In genomic region chr20:42024653-42025052, GRCh38 we compare ENCODE assay signal across 18 cellular contexts.
DNase-seq lines count a peak whose midpoint lies in the region; ATAC-seq, FAIRE-seq and TF ChIP-seq lines count a peak whose summit lies in the region.
"Had no signal": no experiment of that assay in that cellular context is flagged by ENCODE, and none has a peak within 500 bp of the region (broad histone marks: within the 10 kb centered on the region; RNA-seq: fewer than 3 reads in every experiment).

No MANE protein-coding gene starts in this region.

- TF ChIP-seq RAD21 in HepG2 (CRISPR knock-in tag; IDR thresholded peaks at IDR 0.05), result no peak

- WGBS in HepG2 (ENCODE audit: low lambda C conversion rate), result under 1% methylated on average over 5 of the region's 5 CpGs
- 17% methylated on average over 5 of the region's 5 CpGs for WGBS in right lobe of liver (ENCODE audit: insufficient coverage, low coverage, low lambda C conversion rate, missing lambda C conversion rate)

- dilution Hi-C loops in endothelial cell of umbilical vein (cut with MboI; ENCODE audit: extremely low pct_ligation_motif_present, low sequenced_read_pairs), result no loop called here

- no peak for TF ChIP-seq EP300 in HepG2 (IDR thresholded peaks at IDR 0.05; ENCODE audit: low read depth in 2 of 2, low read length in 2 of 2)
- no peak for TF ChIP-seq EP300 in HepG2 (CRISPR knock-in tag; IDR thresholded peaks at IDR 0.05; ENCODE audit: borderline replicate concordance)

- no peaks in the 10 kb centered on the region for H3K9me1 ChIP-seq in endothelial cell of umbilical vein (replicated peaks; ENCODE audit: control insufficient read depth, extremely low read depth, insufficient read depth, low read length)

- H4K20me1 ChIP-seq in HepG2 (ENCODE audit: insufficient read depth, low read length) (no peaks in the 10 kb centered on the region), endothelial cell of umbilical vein (replicated peaks; ENCODE audit: control insufficient read depth, extremely low read depth, insufficient read depth, low read length) (no peaks in the 10 kb centered on the region)

- ATAC-seq in HepG2 (no peak), right lobe of liver (no peak)
- ATAC-seq: T-helper 17 cell had no signal

- H3K27ac ChIP-seq in HepG2 (ENCODE audit: extremely low read length, insufficient read depth, low read length) (no peak overlapping the region), right lobe of liver (no peak overlapping the region), endothelial cell of umbilical vein (ENCODE audit: insufficient read depth, low read depth, low read length) (no peak overlapping the region)
- H3K27ac ChIP-seq: tibial nerve had no signal

- no peaks in the 10 kb centered on the region for H3K4me1 ChIP-seq in HepG2 (ENCODE audit: insufficient read depth, low read length)
- H3K4me1 ChIP-seq in right lobe of liver, result no peaks in the 10 kb centered on the region
- no peaks in the 10 kb centered on the region for H3K4me1 ChIP-seq in endothelial cell of umbilical vein (ENCODE audit: control insufficient read depth, extremely low read depth, insufficient read depth, low read length)
- H3K4me1 ChIP-seq: tibial nerve had no signal

- H3K4me3 ChIP-seq in HepG2 (replicated peaks in 1 of 3; ENCODE audit: insufficient read depth in 1 of 3, low read depth in 2 of 3, low read length in 3 of 3) (no peak overlapping the region), right lobe of liver (no peak overlapping the region), endothelial cell of umbilical vein (replicated peaks in 1 of 3; ENCODE audit: insufficient read depth in 1 of 3, low read depth in 1 of 3, low read length in 3 of 3) (no peak overlapping the region)
- H3K4me3 ChIP-seq: tibial nerve had no signal

- BruUV-seq in HepG2 (replicated peaks; lab: Mats Ljungman, UMichigan) (no TSS peak), endothelial cell of umbilical vein (replicated peaks; lab: Mats Ljungman, UMichigan) (no TSS peak)

- H3K79me2 ChIP-seq in HepG2 (ENCODE audit: insufficient read depth, low read length), result no peaks in the 10 kb centered on the region
- no peaks in the 10 kb centered on the region for H3K79me2 ChIP-seq in endothelial cell of umbilical vein (ENCODE audit: control insufficient read depth, insufficient read depth, low read length)

- H3K36me3 ChIP-seq in HepG2 (replicated peaks in 1 of 2; ENCODE audit: control insufficient read depth in 1 of 2, insufficient read depth in 2 of 2, low read length in 2 of 2) (no peaks in the 10 kb centered on the region), right lobe of liver (no peaks in the 10 kb centered on the region), endothelial cell of umbilical vein (ENCODE audit: control insufficient read depth in 2 of 2, extremely low read depth in 1 of 2, insufficient read depth in 2 of 2, low read length in 2 of 2) (no peaks in the 10 kb centered on the region)
- H3K36me3 ChIP-seq: tibial nerve had no signal

- no peak overlapping the region for H3K4me2 ChIP-seq in HepG2 (ENCODE audit: low read depth, low read length)
- no peak overlapping the region for H3K4me2 ChIP-seq in endothelial cell of umbilical vein (ENCODE audit: insufficient read depth, low read length)

- POLR2A ChIA-PET in HepG2 (lab: Yijun Ruan, JAX) (no interaction called here), endothelial cell of umbilical vein (lab: Charles Lee) (no interaction called here)

- CTCF ChIA-PET in HepG2 (lab: Yijun Ruan, JAX; ENCODE audit: low intra/inter-chr PET ratio, low total read pairs) (no interaction called here), endothelial cell of umbilical vein (lab: Charles Lee) (no interaction called here)

- FAIRE-seq in HepG2 (lab: Jason Lieb, UNC) (peak; percentile 66), endothelial cell of umbilical vein (lab: Jason Lieb, UNC) (no peak)
- FAIRE-seq: H54, RCC 7860 had no signal

- in situ Hi-C loops in HepG2 (cut with HindIII; ENCODE audit: extremely low pct_ligation_motif_present, low pct_unique_long_range_greater_than_20kb), result no loop called here

- H3K27me3 ChIP-seq in HepG2 (ENCODE audit: control insufficient read depth in 1 of 2, insufficient read depth in 2 of 2, low read length in 2 of 2), result no peaks in the 10 kb centered on the region
- H3K27me3 ChIP-seq in right lobe of liver, result no peaks in the 10 kb centered on the region
- H3K27me3 ChIP-seq in endothelial cell of umbilical vein (ENCODE audit: control insufficient read depth in 2 of 2, insufficient read depth in 2 of 2, low read length in 2 of 2), result no peaks in the 10 kb centered on the region
- H3K27me3 ChIP-seq: tibial nerve had no signal

- intact Hi-C loops in HepG2 (cut with micrococcal nuclease; ENCODE audit: unreplicated experiment), result no loop called here
- intact Hi-C loops in right lobe of liver (cut with DNase I), result no loop called here
- intact Hi-C loops in endothelial cell of umbilical vein (cut with micrococcal nuclease), result no loop called here

- H3K9me3 ChIP-seq in HepG2 (ENCODE audit: low read length) (no peaks in the 10 kb centered on the region), right lobe of liver (no peaks in the 10 kb centered on the region), endothelial cell of umbilical vein (replicated peaks; ENCODE audit: control insufficient read depth, insufficient read depth, low read length) (no peaks in the 10 kb centered on the region)

- TF ChIP-seq POLR2A in HepG2 (IDR thresholded peaks at IDR 0.05; ENCODE audit: insufficient read depth in 1 of 2, low read depth in 2 of 2, low read length in 2 of 2) (no peak), right lobe of liver (IDR thresholded peaks at IDR 0.05) (no peak), endothelial cell of umbilical vein (IDR thresholded peaks at IDR 0.05; ENCODE audit: low read depth, low read length) (no peak)

- H3K9ac ChIP-seq in HepG2 (ENCODE audit: insufficient read depth, low read depth, low read length), result no peak overlapping the region
- H3K9ac ChIP-seq in endothelial cell of umbilical vein (replicated peaks; ENCODE audit: extremely low read depth, insufficient read depth, low read length), result no peak overlapping the region

- no peak for DNase-seq in HepG2 (ENCODE audit: low spot score)
- no peak for DNase-seq in right lobe of liver
- DNase-seq in OCI-M1 (lab: John Stamatoyannopoulos, UW), result peak; percentile 14
- DNase-seq in endothelial cell of umbilical vein (ENCODE audit: low read depth, low spot score), result peak; percentile 2
- DNase-seq in AML-193 (lab: John Stamatoyannopoulos, UW), result no peak
- no peak for DNase-seq in OCI-M2 (lab: John Stamatoyannopoulos, UW; ENCODE audit: unreplicated experiment)
- DNase-seq in DMS153 treated with DMSO at 0.1 percent for 48 hours (lab: John Stamatoyannopoulos, UW; ENCODE audit: unreplicated experiment), result no peak
- DNase-seq in stimulated activated naive CD4-positive, alpha-beta T cell treated with Interleukin-2 at 50 U/mL for 16 hours (lab: John Stamatoyannopoulos, UW), result no peak
- DNase-seq: activated CD4-positive, alpha-beta T cell treated with anti-CD3 and anti-CD28 coated beads, Interleukin-2, amount 50 U/mL, for 1 hour; activated T-cell treated with anti-CD3 and anti-CD28 coated beads, Interleukin-2, amount 50 U/mL, for 48 hours; cerebellar nuclear complex; NCI-H2029; NCI-H524 treated with DMSO at 0.1 percent for 48 hours; stimulated activated CD4-positive, alpha-beta T cell treated with anti-CD3 and anti-CD28 coated beads, Interleukin-4, amount 100 ng/mL, for 4 hours; T-helper 17 cell had no signal

- H2AFZ ChIP-seq in HepG2 (ENCODE audit: low read length), result no peak overlapping the region
- no peak overlapping the region for H2AFZ ChIP-seq in endothelial cell of umbilical vein (ENCODE audit: low read depth, low read length)

- TF ChIP-seq CTCF in HepG2 (CRISPR knock-in tag; IDR thresholded peaks at IDR 0.05), result no peak
- TF ChIP-seq CTCF in right lobe of liver (IDR thresholded peaks at IDR 0.05), result no peak
- TF ChIP-seq CTCF in endothelial cell of umbilical vein (IDR thresholded peaks at IDR 0.05; ENCODE audit: extremely low read depth in 1 of 2, insufficient read depth in 1 of 2, low read depth in 1 of 2, low read length in 2 of 2), result no peak

TF ChIP-seq in HepG2, 621 proteins besides CTCF, POLR2A, EP300 and RAD21 (continues in another document):
- TF ChIP-seq SP4 (CRISPR knock-in tag; IDR thresholded peaks at IDR 0.05) (no peak), MIER2 (CRISPR knock-in tag; IDR thresholded peaks at IDR 0.05) (peak; percentile 98), DR1 (CRISPR knock-in tag; IDR thresholded peaks at IDR 0.05) (no peak), ZFP41 (CRISPR knock-in tag; IDR thresholded peaks at IDR 0.05; ENCODE audit: borderline replicate concordance) (0 out of 2 replicates have a peak, but pooled peaks have one; percentile 30), EHMT2 (IDR thresholded peaks at IDR 0.05; ENCODE audit: borderline replicate concordance, low read depth, low read length) (peak; percentile 97), ZNF557 (CRISPR knock-in tag; IDR thresholded peaks at IDR 0.05) (0 out of 2 replicates have a peak, but pooled peaks have one; percentile 26), WIZ (CRISPR knock-in tag; IDR thresholded peaks at IDR 0.05) (peak; percentile 93; the same call in 1 of the 2 replicates)

TF ChIP-seq in endothelial cell of umbilical vein, 7 proteins besides CTCF, POLR2A, EP300 and RAD21:
- no peak for TF ChIP-seq GATA2 (IDR thresholded peaks at IDR 0.05; ENCODE audit: insufficient read depth, insufficient read length, low read depth, low read length)
- TF ChIP-seq MYC (IDR thresholded peaks at IDR 0.05; ENCODE audit: low read depth, low read length), result no peak
- no peak for TF ChIP-seq POLR2AphosphoS5 (IDR thresholded peaks at IDR 0.05; ENCODE audit: insufficient read depth, low read depth, low read length)
- no peak for TF ChIP-seq FOS (IDR thresholded peaks at IDR 0.05; ENCODE audit: borderline replicate concordance, insufficient read depth, low read length)
- TF ChIP-seq JUN (IDR thresholded peaks at IDR 0.05; ENCODE audit: borderline replicate concordance, insufficient read depth, insufficient read length, low read depth), result no peak
- TF ChIP-seq MAX (IDR thresholded peaks at IDR 0.05; ENCODE audit: insufficient read depth, insufficient read length), result no peak
- no peak for TF ChIP-seq EZH2 (IDR thresholded peaks at IDR 0.05; ENCODE audit: borderline replicate concordance, low read depth, low read length, severe bottlenecking)

Comparison
In these comparisons a context has a peak if more than half of its experiments do, and no peak if none do; other contexts are left out.
1. DNase-seq: peak in OCI-M1 (single experiment) and endothelial cell of umbilical vein (single experiment); none in HepG2 (single experiment), right lobe of liver (0 of 3), AML-193 (0 of 2), OCI-M2 (single experiment), DMS153 treated with DMSO at 0.1 percent for 48 hours (single experiment) and stimulated activated naive CD4-positive, alpha-beta T cell treated with Interleukin-2 at 50 U/mL for 16 hours (single experiment).